16 cellular contexts compared by ENCODE assay signal in the genomic region with DNA sequence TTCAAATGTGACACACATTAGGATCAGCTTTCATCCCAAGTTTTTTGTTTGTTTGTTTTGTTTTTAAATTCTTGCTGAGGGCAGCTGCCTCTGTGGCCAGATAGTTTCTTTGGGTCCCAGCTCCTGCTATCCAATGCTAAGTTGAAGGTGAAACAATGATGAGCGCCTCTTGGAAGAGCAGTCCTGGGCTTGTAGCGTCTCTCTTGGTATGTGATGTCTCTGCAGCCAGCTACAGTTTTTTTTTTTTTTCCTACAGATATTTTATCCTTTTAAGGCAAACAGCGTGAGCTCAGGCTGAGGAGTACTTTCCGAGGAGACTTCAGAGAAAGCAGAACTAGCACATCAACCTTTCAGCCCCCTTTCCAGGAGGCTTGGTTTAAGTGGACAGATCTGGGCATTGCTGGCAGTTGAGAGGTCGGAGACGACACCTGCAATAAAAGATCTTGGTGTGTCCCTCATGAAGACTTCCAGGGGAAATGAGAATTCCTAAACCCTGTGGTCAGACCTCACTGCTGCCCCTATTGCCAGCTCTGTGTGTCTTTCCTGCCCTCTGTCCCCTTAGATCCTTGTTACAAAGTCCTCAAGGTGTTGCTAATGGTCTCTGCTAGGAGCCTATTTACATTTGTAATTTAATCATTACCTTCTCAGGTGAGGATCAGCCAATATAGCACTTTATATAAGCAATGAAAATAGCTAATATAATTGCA. TPM values are rescaled to one million over a fixed set of nuclear protein-coding genes. Genes with fewer than 3 reads are reported as not detected.
DNase-seq lines count a peak whose midpoint lies in the region; ATAC-seq, FAIRE-seq and TF ChIP-seq lines count a peak whose summit lies in the region.
"Had no signal": no experiment of that assay in that cellular context is flagged by ENCODE, and none has a peak within 500 bp of the region (broad histone marks: within the 10 kb centered on the region; RNA-seq: fewer than 3 reads in every experiment).

No MANE protein-coding gene starts in this region.

- CTCF ChIA-PET in IMR-90 (lab: Yijun Ruan, JAX) (interaction anchor here (0.6 to 1.4 kb wide), 5 partner anchors 9 to 90 kb away, joined by 3 to 5 read pairs (median 3); partner anchors contain the start of gene PRKG1), H1 (lab: Charles Lee; ENCODE audit: partially characterized antibody) (interaction anchor here (0.6 to 5.4 kb wide), 23 partner anchors 9 to 339 kb away, joined by 3 to 30 read pairs (median 4); partner anchors contain the start of gene PRKG1)

- H2AK5ac ChIP-seq in IMR-90 (ENCODE audit: low read depth, low read length) (peak overlapping the region; percentile 69), H1 (ENCODE audit: low read depth, low read length) (no peak overlapping the region)

- WGBS in IMR-90 (ENCODE audit: extremely low coverage in 2 of 2, insufficient read length in 1 of 2), 2 experiments: no CpG with 5 or more reads among the region's 6 CpGs
- 38% methylated on average over 6 of the region's 6 CpGs; no CpG with 5 or more reads in 1 of the 2 experiments for WGBS in H1 (ENCODE audit: extremely low coverage in 1 of 2, insufficient coverage in 1 of 2, insufficient read length in 1 of 2, insufficient replicate concordance in 2 of 2, low coverage in 1 of 2, low lambda C conversion rate in 2 of 2, missing lambda C conversion rate in 1 of 2), 2 experiments
- 36 to 59% methylated on average over 6 of the region's 6 CpGs for WGBS in testis, 2 donors
- WGBS in adrenal gland, 4 donors: 70 to 74% (median 72%) methylated on average over 6 of the region's 6 CpGs
- 76 to 81% methylated on average over 6 of the region's 6 CpGs for WGBS in body of pancreas, 2 donors

- in situ Hi-C loops in IMR-90 (cut with MboI; ENCODE audit: low sequenced_read_pairs): no loop called here

- no peaks in the 10 kb centered on the region; the same call in 1 of the 2 replicates for H4K20me1 ChIP-seq in IMR-90 (ENCODE audit: insufficient read depth, low read length)
- H4K20me1 ChIP-seq in H1 (replicated peaks in 1 of 2; ENCODE audit: control insufficient read depth in 1 of 2, insufficient read depth in 2 of 2, low read length in 2 of 2): no peaks in the 10 kb centered on the region

- H2AK9ac ChIP-seq in IMR-90 (replicated peaks; ENCODE audit: low read depth, low read length, poor library complexity): no peak overlapping the region

- H4K5ac ChIP-seq in IMR-90 (ENCODE audit: low read depth, low read length): peak overlapping the region; percentile 69
- no peak overlapping the region for H4K5ac ChIP-seq in H1 (ENCODE audit: insufficient read length, low read depth, low read length)

- H3K4me3 ChIP-seq in IMR-90 (ENCODE audit: insufficient read depth, low read depth, low read length) (no peak overlapping the region), H1 (ENCODE audit: extremely low read depth in 1 of 4, insufficient read depth in 2 of 4, low read depth in 3 of 4, low read length in 4 of 4) (peak overlapping the region in 1 of 4 experiments; percentile 22; a peak in 2 of 8 replicates), testis (no peak overlapping the region), adrenal gland (no peak overlapping the region), body of pancreas (no peak overlapping the region)

- DNase-seq in IMR-90 (peak; percentile 52), H1 (ENCODE audit: low read depth in 1 of 2, low spot score in 2 of 2) (peak in 1 of 2 experiments; percentile 53), islet precursor cell (peak; percentile 83), testis (no peak), adrenal gland (no peak), body of pancreas (no peak)
- DNase-seq: activated CD4-positive, alpha-beta T cell treated with anti-CD3 and anti-CD28 coated beads, Interleukin-2, amount 10 ng/mL, durations not matched to agents 7 days and 5 days; activated T-cell treated with anti-CD3 and anti-CD28 coated beads, Interleukin-2, amount 50 U/mL, for 48 hours; CD4-positive, CD25-positive, alpha-beta regulatory T cell; head of caudate nucleus; KBM-7; NCI-H146; stimulated activated CD4-positive, alpha-beta T cell treated with anti-CD3 and anti-CD28 coated beads, Interleukin-2, amount 100 ng/mL, for 24 hours; T-helper 9 cell had no signal

- H4K8ac ChIP-seq in IMR-90 (ENCODE audit: low read depth in 2 of 2, low read length in 2 of 2): peak overlapping the region; percentile 83 to 91
- H4K8ac ChIP-seq in H1 (ENCODE audit: extremely low read depth, insufficient read depth, low read length): no peak overlapping the region

- H3K23ac ChIP-seq in IMR-90 (ENCODE audit: low read depth, low read length) (peak overlapping the region; percentile 88), H1 (ENCODE audit: insufficient read length) (no peak overlapping the region)

- no peaks in the 10 kb centered on the region for H3K27me3 ChIP-seq in IMR-90 (ENCODE audit: control insufficient read depth, insufficient read depth, low read length)
- H3K27me3 ChIP-seq in H1 (replicated peaks in 1 of 4; ENCODE audit: control insufficient read depth in 3 of 4, extremely low read depth in 1 of 4, insufficient read depth in 3 of 4, low read length in 3 of 4): no peaks in the 10 kb centered on the region
- H3K27me3 ChIP-seq in testis: no peaks in the 10 kb centered on the region
- no peaks in the 10 kb centered on the region for H3K27me3 ChIP-seq in adrenal gland
- no peaks in the 10 kb centered on the region for H3K27me3 ChIP-seq in body of pancreas

- ATAC-seq in IMR-90 (ENCODE audit: low read depth) (peak; percentile 84), body of pancreas (no peak), HG03439 (IDR thresholded peaks at IDR 0.05; ENCODE audit: unreplicated experiment) (no peak)

- H2BK15ac ChIP-seq in IMR-90 (ENCODE audit: low read depth, low read length): peak overlapping the region; percentile 94; the same call in 1 of the 3 replicates
- H2BK15ac ChIP-seq in H1 (ENCODE audit: low read length): no peak overlapping the region; the same call in 1 of the 2 replicates

- no TSS peak for BruUV-seq in IMR-90 (replicated peaks; lab: Mats Ljungman, UMichigan)

- TF ChIP-seq EP300 in H1 (IDR thresholded peaks at IDR 0.05; ENCODE audit: borderline replicate concordance in 1 of 2, low read depth in 2 of 2, low read length in 2 of 2): no peak

- peak overlapping the region; percentile 96 for H2BK20ac ChIP-seq in IMR-90 (ENCODE audit: low read depth, low read length)
- H2BK20ac ChIP-seq in H1 (ENCODE audit: low read length): no peak overlapping the region

- peak; percentile 95 for FAIRE-seq in H1 (lab: Jason Lieb, UNC)
- FAIRE-seq: GM19239 had no signal

- intact Hi-C loops in IMR-90 (cut with micrococcal nuclease): no loop called here
- intact Hi-C loops in testis (cut with DNase I; ENCODE audit: low total_unique reads): no loop called here
- intact Hi-C loops in adrenal gland (cut with DNase I): no loop called here
- intact Hi-C loops in body of pancreas (cut with DNase I): loop anchor here (10.0 kb wide), 1 partner anchor 341 kb away; no protein-coding TSS in a partner anchor

- H3K79me2 ChIP-seq in H1 (ENCODE audit: control insufficient read depth in 1 of 2, insufficient read depth in 2 of 2, low read length in 2 of 2): peaks cover 0 to 33% of the 10 kb centered on the region in 2 experiments; a peak in 3 of 4 replicates

- peak overlapping the region; percentile 90 for H3K18ac ChIP-seq in IMR-90 (ENCODE audit: low read depth, low read length)
- no peak overlapping the region; the same call in 1 of the 2 replicates for H3K18ac ChIP-seq in H1 (ENCODE audit: extremely low read depth, low read length)

- H3K79me1 ChIP-seq in IMR-90 (ENCODE audit: low read depth in 1 of 2, low read length in 2 of 2) (peaks cover 21 to 59% of the 10 kb centered on the region in 2 experiments), H1 (ENCODE audit: low read depth, low read length) (no peaks in the 10 kb centered on the region)

- H3K14ac ChIP-seq in IMR-90 (replicated peaks; ENCODE audit: low read depth, low read length) (peak overlapping the region; percentile 88), H1 (ENCODE audit: insufficient read length) (no peak overlapping the region)

- H3K27ac ChIP-seq in IMR-90 (ENCODE audit: insufficient read depth, low read length): peak overlapping the region; percentile 63
- H3K27ac ChIP-seq in H1 (ENCODE audit: low read depth, low read length): peak overlapping the region; percentile 51; the same call in 1 of the 2 replicates
- H3K27ac ChIP-seq in testis: peak overlapping the region; percentile 63 to 64
- H3K27ac ChIP-seq in adrenal gland: peak overlapping the region in 1 of 5 donors; percentile 18
- H3K27ac ChIP-seq in body of pancreas: no peak overlapping the region

- H3K36me3 ChIP-seq in IMR-90 (ENCODE audit: control insufficient read depth, insufficient read depth, low read length): no peaks in the 10 kb centered on the region
- no peaks in the 10 kb centered on the region for H3K36me3 ChIP-seq in H1 (ENCODE audit: control insufficient read depth in 2 of 4, insufficient read depth in 4 of 4, low read length in 3 of 4)
- no peaks in the 10 kb centered on the region for H3K36me3 ChIP-seq in testis (ENCODE audit: low read depth, missing control alignments)
- H3K36me3 ChIP-seq in adrenal gland (replicated peaks in 1 of 2): no peaks in the 10 kb centered on the region
- H3K36me3 ChIP-seq in body of pancreas (replicated peaks in 1 of 2; ENCODE audit: insufficient read depth in 1 of 2, low read depth in 2 of 2): no peaks in the 10 kb centered on the region

- H2AFZ ChIP-seq in IMR-90 (replicated peaks; ENCODE audit: low read length, poor library complexity): peak overlapping the region; percentile 78
- no peak overlapping the region for H2AFZ ChIP-seq in H1 (ENCODE audit: low read length)

- peaks cover 7% of the 10 kb centered on the region for H3K9me1 ChIP-seq in IMR-90 (ENCODE audit: insufficient read depth, low read length)

- H2BK5ac ChIP-seq in IMR-90 (ENCODE audit: low read depth, low read length, poor library complexity, severe bottlenecking) (peak overlapping the region; percentile 17), H1 (ENCODE audit: low read depth, low read length) (no peak overlapping the region)

- no peaks in the 10 kb centered on the region for H3K9me3 ChIP-seq in IMR-90 (ENCODE audit: control insufficient read depth, insufficient read depth, low read length)
- H3K9me3 ChIP-seq in H1 (ENCODE audit: insufficient read depth in 2 of 2, low read depth in 1 of 2, low read length in 1 of 2): no peaks in the 10 kb centered on the region
- H3K9me3 ChIP-seq in testis: no peaks in the 10 kb centered on the region
- H3K9me3 ChIP-seq in adrenal gland (replicated peaks in 1 of 3): no peaks in the 10 kb centered on the region
- no peaks in the 10 kb centered on the region for H3K9me3 ChIP-seq in body of pancreas

- TF ChIP-seq RAD21 in IMR-90 (IDR thresholded peaks at IDR 0.05; ENCODE audit: low read length) (no peak), H1 (IDR thresholded peaks at IDR 0.05 in 1 of 2, conservative IDR thresholded peaks at IDR 0.05 in 1 of 2; ENCODE audit: low read depth in 2 of 2, low read length in 2 of 2) (peak; percentile 6 to 44; a peak in 3 of 4 replicates)

- no peaks in the 10 kb centered on the region for H3K23me2 ChIP-seq in H1 (ENCODE audit: low read depth, low read length)

- H3K9ac ChIP-seq in IMR-90 (ENCODE audit: low read depth, low read length): peak overlapping the region; percentile 60
- no peak overlapping the region for H3K9ac ChIP-seq in H1 (replicated peaks in 1 of 4; ENCODE audit: extremely low read depth in 1 of 4, low read depth in 3 of 4, low read length in 3 of 4)

- TF ChIP-seq POLR2A in IMR-90 (IDR thresholded peaks at IDR 0.05; ENCODE audit: low read depth, low read length) (no peak), H1 (IDR thresholded peaks at IDR 0.05; ENCODE audit: control extremely low read depth in 1 of 2, low read depth in 2 of 2, low read length in 2 of 2) (peak in 1 of 2 experiments; percentile 37; a peak in 1 of 3 replicates), testis (IDR thresholded peaks at IDR 0.05) (no peak), adrenal gland (IDR thresholded peaks at IDR 0.05) (no peak), body of pancreas (IDR thresholded peaks at IDR 0.05) (no peak)

- 0 out of 2 replicates have a peak overlapping the region, but pooled peaks have one; percentile 18 for H2BK12ac ChIP-seq in H1 (ENCODE audit: low read depth, low read length)

- H3K4ac ChIP-seq in IMR-90 (ENCODE audit: low read depth, low read length) (peak overlapping the region; percentile 71), H1 (replicated peaks; ENCODE audit: insufficient read length, low read depth, low read length) (no peak overlapping the region)

- peak overlapping the region; percentile 79 for H3K56ac ChIP-seq in IMR-90 (ENCODE audit: extremely low read depth, insufficient read depth, low read length)
- H3K56ac ChIP-seq in H1 (replicated peaks; ENCODE audit: insufficient read length, low read depth, low read length): no peak overlapping the region

- POLR2A ChIA-PET in IMR-90 (lab: Charles Lee; ENCODE audit: unreplicated experiment): interaction anchor here (0.5 to 0.6 kb wide), 2 partner anchors 31 to 623 kb away, joined by 3 to 5 read pairs; no protein-coding TSS in a partner anchor
- POLR2A ChIA-PET in H1 (lab: Charles Lee; ENCODE audit: partially characterized antibody): interaction anchor here (0.9 to 1.4 kb wide), 5 partner anchors 9 to 284 kb away, joined by 3 to 7 read pairs (median 5); partner anchors contain the start of gene PRKG1

- no peak for TF ChIP-seq CTCF in IMR-90 (conservative IDR thresholded peaks at IDR 0.05; ENCODE audit: low read depth, low read length)
- peak; percentile 36 to 58 (median 42) for TF ChIP-seq CTCF in H1 (IDR thresholded peaks at IDR 0.05; ENCODE audit: control extremely low read depth in 1 of 3, insufficient read depth in 1 of 3, low read depth in 1 of 3, low read length in 3 of 3)
- no peak for TF ChIP-seq CTCF in testis (IDR thresholded peaks at IDR 0.05)
- no peak for TF ChIP-seq CTCF in adrenal gland (IDR thresholded peaks at IDR 0.05)
- no peak for TF ChIP-seq CTCF in body of pancreas (IDR thresholded peaks at IDR 0.05)

- H3K4me1 ChIP-seq in IMR-90 (ENCODE audit: control insufficient read depth, insufficient read depth, low read length) (peaks cover 7% of the 10 kb centered on the region), H1 (replicated peaks in 1 of 4; ENCODE audit: control insufficient read depth in 3 of 4, insufficient read depth in 4 of 4, low read length in 3 of 4) (peaks cover 9 to 21% (median 15%) of the 10 kb centered on the region in 4 experiments; a peak in 6 of 7 replicates), testis (peaks cover 8% of the 10 kb centered on the region), adrenal gland (replicated peaks in 1 of 2) (peaks cover 0 to 16% of the 10 kb centered on the region in 2 donors), body of pancreas (no peaks in the 10 kb centered on the region)

- H2BK120ac ChIP-seq in IMR-90 (ENCODE audit: low read depth, low read length) (peak overlapping the region; percentile 92), H1 (replicated peaks; ENCODE audit: low read depth, low read length) (no peak overlapping the region)

- H4K91ac ChIP-seq in IMR-90 (ENCODE audit: insufficient read depth, low read depth, low read length): peak overlapping the region; percentile 77
- no peak overlapping the region for H4K91ac ChIP-seq in H1 (replicated peaks; ENCODE audit: insufficient read length, low read length)

- dilution Hi-C loops in IMR-90 (cut with HindIII; ENCODE audit: low sequenced_read_pairs, unreplicated experiment): no loop called here

- peak overlapping the region; percentile 57 for H3K4me2 ChIP-seq in IMR-90 (ENCODE audit: low read depth, low read length)
- peak overlapping the region; percentile 47 to 62 for H3K4me2 ChIP-seq in H1 (ENCODE audit: insufficient read depth in 1 of 2, low read depth in 2 of 2, low read length in 2 of 2)

RNA-seq across cellular contexts. Expression of gene PRKG1, which starts 9.1 kb away (rescaled TPM):
- total RNA-seq in IMR-90 (2012; rRNA removed) (18.3 and 22.5 TPM in 2 replicates), testis (10 to 100 TPM; 12.5 to 15.3 TPM), adrenal gland (100 to 1,000 TPM in 1 of 8 donors, 10 to 100 TPM in 7; 26.1 to 104 (median 57.5) TPM), body of pancreas (10 to 100 TPM; 14.2 to 18.9 TPM)
- polyA plus RNA-seq in IMR-90 (2012; rRNA removed) (3.1 and 3.5 TPM in 2 replicates), H1 (2011; rRNA removed) (4.2 and 5.0 TPM in 2 replicates), testis (ENCODE audit: insufficient read depth, low read depth, low replicate concordance) (6.3 TPM), adrenal gland (10 to 100 TPM in 2 of 3 donors, 1 to 10 TPM in 1; 6.9 to 15.5 (median 14.4) TPM)
- polyA plus RNA-seq in IMR-90 (2012; cell fraction: cytosol; rRNA removed): 2.4 and 3.2 TPM in 2 replicates
- polyA plus RNA-seq in IMR-90 (2012; cell fraction: nucleus; rRNA removed; ENCODE audit: low replicate concordance): 4.1 and 6.9 TPM in 2 replicates
- total RNA-seq in H1 (2021; fragmentation: NEBNext Ultra II Directional; extraction: Animal tissue kit (Norgen Biotek cat#: 25700)): 15.2 and 16.0 TPM in 2 replicates
- polyA plus RNA-seq in H1 (2011; cell fraction: cytosol; rRNA removed): 5.2 TPM
- polyA plus RNA-seq in H1 (2011; cell fraction: nucleus; rRNA removed): 19.1 TPM
- 7.0 to 10.5 TPM (median 8.0 TPM) in 4 replicates for polyA plus RNA-seq in H1 (2012, experiment 1 of 2)
- 1.1 TPM for polyA plus RNA-seq in H1 (2012, experiment 2 of 2)
- 8.5 TPM for polyA plus RNA-seq in H1 (2013, experiment 1 of 2)
- polyA plus RNA-seq in H1 (2013, experiment 2 of 2): 6.6 TPM
- polyA minus RNA-seq in H1 (2011; rRNA and poly(A)+ RNA removed): 24.1 and 34.9 TPM in 2 replicates
- polyA minus RNA-seq in H1 (2011; cell fraction: cytosol; rRNA and poly(A)+ RNA removed): 10.3 TPM
- polyA minus RNA-seq in H1 (2011; cell fraction: nucleus; rRNA and poly(A)+ RNA removed): 147 TPM
- total RNA-seq: activated CD4-positive, alpha-beta T cell treated with anti-CD3 and anti-CD28 coated beads, Interleukin-2, amount 10 ng/mL, durations not matched to agents 7 days and 5 days had no signal
- polyA plus RNA-seq: CD4-positive, CD25-positive, alpha-beta regulatory T cell had no signal

Comparison
In these comparisons a context has a peak if more than half of its experiments do, and no peak if none do; other contexts are left out.
1. DNase-seq: peak in IMR-90 (single experiment) and islet precursor cell (single experiment); none in testis (single experiment), adrenal gland (0 of 7) and body of pancreas (0 of 4).
2. H3K27ac ChIP-seq: peak in IMR-90 (single experiment), H1 (single experiment) and testis (2 of 2); none in body of pancreas (0 of 4).
3. CTCF ChIP-seq: peak in H1 (3 of 3); none in IMR-90 (single experiment), testis (0 of 3), adrenal gland (0 of 6) and body of pancreas (0 of 7).